8 cellular contexts compared by ENCODE assay signal in the genomic region with DNA sequence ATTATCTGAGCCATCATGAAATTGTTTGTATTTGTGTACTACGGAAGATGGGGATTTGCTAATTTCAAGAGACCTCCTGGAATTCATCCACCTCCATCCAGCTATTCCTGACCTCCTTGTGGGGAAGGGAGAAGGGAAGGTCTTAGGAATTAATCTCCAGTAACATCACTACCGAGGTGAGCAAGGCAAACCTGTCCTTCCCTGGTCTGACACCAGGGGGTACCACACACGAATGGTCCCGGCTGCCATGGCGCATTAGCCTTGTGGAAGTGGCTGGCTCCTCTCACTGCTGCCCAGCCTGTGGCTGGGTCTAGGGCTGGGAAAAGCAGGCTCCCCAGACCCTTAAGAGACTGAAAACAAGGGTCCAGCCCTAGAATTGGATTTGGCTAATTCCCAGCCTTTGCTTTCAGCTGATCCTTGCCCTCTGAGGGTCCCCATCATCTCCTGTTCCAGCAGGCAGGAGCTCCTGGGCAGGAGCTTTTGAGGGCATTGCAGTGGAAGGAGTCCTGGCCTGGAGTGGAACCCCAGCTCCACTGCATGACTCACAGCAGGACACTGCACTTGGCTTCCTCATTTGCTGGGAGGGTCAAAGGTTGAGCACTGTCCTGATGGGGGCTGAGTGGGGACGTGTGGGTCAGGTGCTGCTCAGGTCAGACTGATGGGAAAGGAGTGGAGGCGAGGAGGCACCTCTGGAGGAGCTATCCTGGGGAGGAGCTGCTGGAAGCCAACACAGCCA. TPM values are rescaled to one million over a fixed set of nuclear protein-coding genes. Genes with fewer than 3 reads are reported as not detected.
A peak's percentile ranks its signal among the peaks of the same experiment; 100 is the strongest.
DNase-seq lines count a peak whose midpoint lies in the region; ATAC-seq, FAIRE-seq and TF ChIP-seq lines count a peak whose summit lies in the region.

No MANE protein-coding gene starts in this region.

- peaks cover 5% of the 10 kb centered on the region for H3K27me3 Mint-ChIP-seq in memory B cell

- peaks cover 4% of the 10 kb centered on the region for H3K9me3 Mint-ChIP-seq in memory B cell

- no peak overlapping the region for H3K27ac Mint-ChIP-seq in memory B cell

- peak in 6 of 7 experiments; percentile 28 to 64 (median 52) for TF ChIP-seq CTCF in body of pancreas (IDR thresholded peaks at IDR 0.05)

- H3K4me3 Mint-ChIP-seq in memory B cell, result no peak overlapping the region

- H3K27ac ChIP-seq in body of pancreas, result no peak overlapping the region

- no peak for TF ChIP-seq POLR2A in body of pancreas (IDR thresholded peaks at IDR 0.05)

- peaks cover 4% of the 10 kb centered on the region for H3K4me1 ChIP-seq in body of pancreas

- DNase-seq in NCI-H524 (lab: John Stamatoyannopoulos, UW) (peak; percentile 9 to 60), NCI-H524 treated with DMSO at 0.1 percent for 48 hours (lab: John Stamatoyannopoulos, UW) (no peak), NCI-H510A treated with DMSO at 0.1 percent for 48 hours (lab: John Stamatoyannopoulos, UW) (peak; percentile 65), body of pancreas (peak; percentile 43 to 72 (median 61)), memory B cell (ENCODE audit: low spot score in 2 of 2) (peak; percentile 26 to 30), frontal cortex (ENCODE audit: low spot score in 2 of 2) (no peak)

- peaks cover 6% of the 10 kb centered on the region for H3K4me1 Mint-ChIP-seq in memory B cell

- FAIRE-seq in frontal cortex (lab: Jason Lieb, UNC), result no peak

- ATAC-seq in body of pancreas (peak; percentile 68), memory B cell (ENCODE audit: low read depth) (peak; percentile 57), GM19397 (IDR thresholded peaks at IDR 0.05; ENCODE audit: unreplicated experiment) (no peak), GM21381 (IDR thresholded peaks at IDR 0.05; ENCODE audit: unreplicated experiment) (no peak)

- intact Hi-C loops in body of pancreas (cut with DNase I), result no loop called here

- no peaks in the 10 kb centered on the region for H3K9me3 ChIP-seq in body of pancreas

- WGBS in body of pancreas, 2 donors, result 57 to 59% methylated on average over 3 to 7 of the region's 7 CpGs

- H3K4me3 ChIP-seq in body of pancreas, result no peak overlapping the region

- no peaks in the 10 kb centered on the region for H3K27me3 ChIP-seq in body of pancreas

- peaks cover 5% of the 10 kb centered on the region for H3K36me3 Mint-ChIP-seq in memory B cell

- no peaks in the 10 kb centered on the region for H3K36me3 ChIP-seq in body of pancreas (replicated peaks in 1 of 2; ENCODE audit: insufficient read depth in 1 of 2, low read depth in 2 of 2)

RNA-seq across cellular contexts. Expression of gene RIMS3, which starts 34.8 kb away (rescaled TPM):
- 1 to 10 TPM in 1 of 2 donors, under 1 TPM in 1; 0.66 to 2.1 TPM for total RNA-seq in body of pancreas
- 24.1 TPM for total RNA-seq in frontal cortex

Comparison
In these comparisons a context has a peak if more than half of its experiments do, and no peak if none do; other contexts are left out.
1. DNase-seq: peak in NCI-H524 (2 of 2), NCI-H510A treated with DMSO at 0.1 percent for 48 hours (single experiment), body of pancreas (4 of 4) and memory B cell (2 of 2); none in NCI-H524 treated with DMSO at 0.1 percent for 48 hours (single experiment) and frontal cortex (0 of 2).
2. ATAC-seq: peak in body of pancreas (single experiment) and memory B cell (single experiment); none in GM19397 (single experiment) and GM21381 (single experiment).